Comparison of ENCODE assay signal across 8 cellular contexts in the genomic region with DNA sequence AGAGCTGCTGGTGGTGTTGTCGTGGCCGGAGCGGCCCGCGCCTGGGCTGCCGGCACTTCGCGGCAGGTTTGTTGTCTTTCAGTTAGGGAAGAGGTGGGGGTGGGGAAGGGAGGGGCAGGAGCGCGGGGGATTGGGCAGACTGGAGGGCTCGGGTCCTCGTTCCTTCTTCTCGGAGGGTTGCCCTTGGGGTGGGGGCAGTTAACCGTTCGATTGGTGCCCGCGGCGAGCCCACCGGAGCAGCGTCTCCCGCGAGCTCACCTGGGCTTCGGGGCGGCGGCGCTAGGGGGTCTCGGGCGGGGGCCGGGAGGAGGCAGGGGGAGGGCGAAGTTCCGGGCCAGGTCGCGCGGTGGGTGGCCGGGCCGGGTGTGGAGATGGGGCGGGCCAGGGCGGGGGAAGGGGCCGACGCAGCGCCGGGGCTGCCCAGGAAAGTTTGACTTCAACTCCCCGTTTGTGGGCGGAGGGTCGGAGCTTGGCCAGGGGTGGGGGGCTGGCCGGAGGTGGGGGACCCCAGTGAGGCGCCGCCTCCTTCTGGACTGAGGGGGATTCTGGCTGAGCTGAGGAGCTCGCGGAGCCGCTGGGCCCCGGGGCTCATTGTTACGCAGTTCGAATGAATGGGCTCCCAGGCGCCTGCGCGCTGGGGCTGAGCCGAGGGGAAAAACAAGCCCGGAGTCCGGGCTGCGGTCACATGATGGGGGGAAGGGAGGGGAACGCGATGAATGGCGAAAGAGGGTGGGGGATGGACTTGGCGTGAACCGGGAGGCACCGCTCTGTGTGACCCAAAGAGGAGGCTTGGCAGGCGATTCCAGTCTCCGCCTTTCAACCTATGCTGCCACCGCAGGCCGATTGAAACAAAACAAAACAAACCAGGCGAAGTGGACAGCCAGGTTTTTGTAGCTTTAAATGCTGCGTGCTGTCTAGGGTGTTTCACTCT. TPM values are rescaled to one million over a fixed set of nuclear protein-coding genes. Genes with fewer than 3 reads are reported as not detected.
DNase-seq lines count a peak whose midpoint lies in the region; ATAC-seq and TF ChIP-seq lines count a peak whose summit lies in the region.

No MANE protein-coding gene starts in this region.

- H3K27ac ChIP-seq in BLaER1: peak overlapping the region; percentile 89
- H3K27ac ChIP-seq in lung (ENCODE audit: low read depth in 1 of 2, low read length in 1 of 2): peak overlapping the region; percentile 97 to 98

- no peak for TF ChIP-seq CTCF in lung (IDR thresholded peaks at IDR 0.05; ENCODE audit: control extremely low read depth, extremely low read depth)

- WGBS in lung, 2 donors: 0% methylated on average over 49 to 73 of the region's 73 CpGs

- H4K20me1 ChIP-seq in BLaER1: peaks cover 46% of the 10 kb centered on the region

- H3K9me3 ChIP-seq in BLaER1 (no peaks in the 10 kb centered on the region), lung (ENCODE audit: control insufficient read depth in 2 of 2, insufficient read depth in 1 of 2, low read length in 1 of 2) (no peaks in the 10 kb centered on the region)

- H3K27me3 ChIP-seq in BLaER1: no peaks in the 10 kb centered on the region
- H3K27me3 ChIP-seq in lung (ENCODE audit: control insufficient read depth, insufficient read depth): no peaks in the 10 kb centered on the region

- ATAC-seq in GM19452 (IDR thresholded peaks at IDR 0.05; ENCODE audit: unreplicated experiment): peak; percentile 22
- peak; percentile 70 for ATAC-seq in lung (ENCODE audit: insufficient read depth, low FRiP score)

- H3K4me1 ChIP-seq in BLaER1: peaks cover 26% of the 10 kb centered on the region
- peaks cover 3 to 7% of the 10 kb centered on the region in 2 donors for H3K4me1 ChIP-seq in lung (ENCODE audit: control insufficient read depth in 2 of 2, insufficient read depth in 2 of 2, low read length in 2 of 2)

- DNase-seq in HT1080 (ENCODE audit: low read depth): peak; percentile 94
- peak; percentile 96 for DNase-seq in NK-92 treated with Interleukin-12 subunit alpha and Interleukin-12 subunit beta, amount 100 ng/mL, for 24 hours (lab: John Stamatoyannopoulos, UW)
- DNase-seq in activated CD8-positive, alpha-beta memory T cell treated with anti-CD3 and anti-CD28 coated beads for 24 hours: peak; percentile 92
- peak; percentile 81 for DNase-seq in effector CD8-positive, alpha-beta T cell (lab: John Stamatoyannopoulos, UW)
- peak; percentile 98 for DNase-seq in lung (ENCODE audit: low spot score)
- peak; percentile 55 to 62 (median 59) for DNase-seq in stimulated activated CD4-positive, alpha-beta T cell treated with anti-CD3 and anti-CD28 coated beads, TNF-alpha, amount 100 ng/mL, for 1 hour (ENCODE audit: low read depth in 3 of 3, low spot score in 1 of 3)

- H3K9ac ChIP-seq in BLaER1: peak overlapping the region; percentile 89

- H3K4me2 ChIP-seq in BLaER1: peak overlapping the region; percentile 71

- H3K4me3 ChIP-seq in BLaER1 (peak overlapping the region; percentile 84), lung (peak overlapping the region; percentile 96)

- peaks cover 15% of the 10 kb centered on the region; the same call in 1 of the 2 replicates for H3K36me3 ChIP-seq in BLaER1
- H3K36me3 ChIP-seq in lung (ENCODE audit: control insufficient read depth in 2 of 2, insufficient read depth in 2 of 2, low read length in 2 of 2): peaks cover 0 to 1% of the 10 kb centered on the region in 2 donors

RNA-seq across cellular contexts. Expression of gene HBP1, which starts 0.6 kb away (rescaled TPM):
- total RNA-seq in HT1080 (2014; rRNA removed; shearing (Covaris generic)): 20.6 and 25.9 TPM in 2 replicates
- 29.6 and 39.3 TPM in 2 replicates for polyA plus RNA-seq in HT1080 (2015; cell fraction: cytosol; rRNA removed)
- polyA plus RNA-seq in HT1080 (2015; cell fraction: nucleus; rRNA removed): 62.1 and 64.7 TPM in 2 replicates
- total RNA-seq in lung: 100 to 1,000 TPM in 1 of 2 donors, 10 to 100 TPM in 1; 45.6 to 187 TPM
- 10 to 100 TPM; 22.1 to 46.7 TPM for polyA plus RNA-seq in lung

Comparison
In these comparisons a context has a peak if more than half of its experiments do, and no peak if none do; other contexts are left out.
1. Peak in every context shown above with its lines: DNase-seq, ATAC-seq, H3K4me3 ChIP-seq and H3K27ac ChIP-seq.